ENCODE assay signal across 9 cellular contexts in genomic region chr13:46181799-46182490, GRCh38. TPM values are rescaled to one million over a fixed set of nuclear protein-coding genes. Genes with fewer than 3 reads are reported as not detected.
DNase-seq lines count a peak whose midpoint lies in the region; ATAC-seq and TF ChIP-seq lines count a peak whose summit lies in the region.
"Had no signal": no experiment of that assay in that cellular context is flagged by ENCODE, and none has a peak within 500 bp of the region (broad histone marks: within the 10 kb centered on the region; RNA-seq: fewer than 3 reads in every experiment).

A gene with protein sequence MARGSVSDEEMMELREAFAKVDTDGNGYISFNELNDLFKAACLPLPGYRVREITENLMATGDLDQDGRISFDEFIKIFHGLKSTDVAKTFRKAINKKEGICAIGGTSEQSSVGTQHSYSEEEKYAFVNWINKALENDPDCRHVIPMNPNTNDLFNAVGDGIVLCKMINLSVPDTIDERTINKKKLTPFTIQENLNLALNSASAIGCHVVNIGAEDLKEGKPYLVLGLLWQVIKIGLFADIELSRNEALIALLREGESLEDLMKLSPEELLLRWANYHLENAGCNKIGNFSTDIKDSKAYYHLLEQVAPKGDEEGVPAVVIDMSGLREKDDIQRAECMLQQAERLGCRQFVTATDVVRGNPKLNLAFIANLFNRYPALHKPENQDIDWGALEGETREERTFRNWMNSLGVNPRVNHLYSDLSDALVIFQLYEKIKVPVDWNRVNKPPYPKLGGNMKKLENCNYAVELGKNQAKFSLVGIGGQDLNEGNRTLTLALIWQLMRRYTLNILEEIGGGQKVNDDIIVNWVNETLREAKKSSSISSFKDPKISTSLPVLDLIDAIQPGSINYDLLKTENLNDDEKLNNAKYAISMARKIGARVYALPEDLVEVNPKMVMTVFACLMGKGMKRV (minus strand): TSS chr13:46182177. CDS start chr13:46159662, 22,515 bp downstream.

- no peaks in the 10 kb centered on the region for H3K9me3 ChIP-seq in gastroesophageal sphincter

- H3K27ac ChIP-seq in gastroesophageal sphincter, result peak within 1 kb of the TSS in 1 of 4 donors; percentile 35
- H3K27ac ChIP-seq in substantia nigra (ENCODE audit: low read depth, low read length, poor library complexity, severe bottlenecking), result no peak within 1 kb of the TSS

- POLR2A ChIA-PET in GM10248 (lab: Yijun Ruan, JAX), result interaction anchor here (0.7 to 1.0 kb wide), 3 partner anchors 11 to 31 kb away, joined by 4 to 7 read pairs (median 6); no protein-coding TSS in a partner anchor

- TF ChIP-seq EP300 in gastroesophageal sphincter (IDR thresholded peaks at IDR 0.05), result no peak

- DNase-seq in GM10248 (ENCODE audit: extremely low spot score) (peak; percentile 75), MV-4-11 (lab: John Stamatoyannopoulos, UW) (peak; percentile 88), hippocampal formation (lab: John Stamatoyannopoulos, UW) (no peak), substantia nigra (lab: John Stamatoyannopoulos, UW) (no peak)
- peak; percentile 71 to 72 for DNase-seq in activated CD4-positive, alpha-beta T cell treated with anti-CD3 and anti-CD28 coated beads, Interleukin-2, amount 50 U/mL, for 4 hours
- peak; percentile 26 to 65 (median 45) for DNase-seq in stimulated activated CD4-positive, alpha-beta T cell treated with anti-CD3 and anti-CD28 coated beads, Interleukin-1b, Interleukin-23, amount 100 ng/mL, for 24 hours (ENCODE audit: low read depth in 4 of 4, low spot score in 1 of 4)
- DNase-seq: IMR-90 had no signal

- TF ChIP-seq POLR2A in gastroesophageal sphincter (IDR thresholded peaks at IDR 0.05), result peak in 1 of 2 donors; percentile 41

- no peaks in the 10 kb centered on the region for H3K4me1 ChIP-seq in gastroesophageal sphincter

- H3K27me3 ChIP-seq in gastroesophageal sphincter, result no peaks in the 10 kb centered on the region

- peak; percentile 57 for ATAC-seq in GM21825 (IDR thresholded peaks at IDR 0.05; ENCODE audit: unreplicated experiment)
- no peak for ATAC-seq in gastroesophageal sphincter

- CTCF ChIA-PET in GM10248 (lab: Yijun Ruan, JAX), result interaction anchor here (0.6 to 6.8 kb wide), 8 partner anchors 8 to 121 kb away, joined by 3 to 39 read pairs (median 7); no protein-coding TSS in a partner anchor

- no peaks in the 10 kb centered on the region for H3K36me3 ChIP-seq in gastroesophageal sphincter

- TF ChIP-seq CTCF in GM10248 (IDR thresholded peaks at IDR 0.05; ENCODE audit: control extremely low read depth, extremely low read depth, low read depth, missing control alignments), result no peak
- no peak for TF ChIP-seq CTCF in gastroesophageal sphincter (IDR thresholded peaks at IDR 0.05)

- H3K4me3 ChIP-seq in gastroesophageal sphincter, result peak within 1 kb of the TSS in 1 of 2 donors; percentile 30

- 84 to 87% methylated on average over 3 to 7 of the region's 8 CpGs for WGBS in gastroesophageal sphincter (ENCODE audit: low coverage in 1 of 2), 2 donors

RNA-seq across cellular contexts. Expression of the gene that starts here (rescaled TPM):
- total RNA-seq in gastroesophageal sphincter, result 10 to 100 TPM in 3 of 4 donors, 1 to 10 TPM in 1; 9.0 to 48.9 (median 27.8) TPM
- total RNA-seq: IMR-90 had no signal

Comparison
In these comparisons a context has a peak if more than half of its experiments do, and no peak if none do; other contexts are left out.
1. DNase-seq: peak in GM10248 (single experiment), MV-4-11 (single experiment), activated CD4-positive, alpha-beta T cell treated with anti-CD3 and anti-CD28 coated beads, Interleukin-2, amount 50 U/mL, for 4 hours (2 of 2) and stimulated activated CD4-positive, alpha-beta T cell treated with anti-CD3 and anti-CD28 coated beads, Interleukin-1b, Interleukin-23, amount 100 ng/mL, for 24 hours (4 of 4); none in hippocampal formation (0 of 2) and substantia nigra (0 of 49).